8 cellular contexts compared by ENCODE assay signal in the genomic region with DNA sequence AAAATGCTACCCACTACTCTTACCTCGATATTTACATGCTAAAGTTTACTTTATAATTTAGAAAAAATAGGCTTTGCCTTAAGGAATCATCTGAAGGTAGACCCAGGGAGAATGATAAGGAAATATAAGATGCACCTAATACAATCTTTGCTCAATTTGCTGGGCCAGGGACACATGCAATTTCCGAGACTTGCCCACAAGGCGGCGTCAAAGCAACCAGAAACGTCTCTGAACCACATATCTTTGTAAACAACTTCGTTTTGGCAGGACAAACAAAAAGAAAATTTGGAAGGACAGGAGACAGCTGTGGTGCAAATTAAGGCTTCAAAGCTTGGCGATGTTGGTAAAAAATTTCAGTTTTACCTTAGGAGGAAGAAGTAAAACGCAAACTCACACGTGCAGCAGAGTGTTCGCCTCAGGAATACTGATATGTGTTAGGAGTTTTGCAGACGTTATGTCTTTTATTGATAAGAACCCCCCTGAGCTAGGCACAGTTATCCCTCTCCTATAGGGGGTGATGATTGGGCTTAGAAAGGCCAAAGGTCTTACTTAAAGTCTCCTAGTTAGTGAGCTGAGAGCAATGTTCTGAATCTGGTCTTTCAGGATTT.
DNase-seq lines count a peak whose midpoint lies in the region; ATAC-seq lines count a peak whose summit lies in the region.

No MANE protein-coding gene starts in this region.

- ATAC-seq in HG02571 (IDR thresholded peaks at IDR 0.05; ENCODE audit: unreplicated experiment) (no peak), GM18520 (IDR thresholded peaks at IDR 0.05; ENCODE audit: unreplicated experiment) (no peak)

- DNase-seq in AG08396 (ENCODE audit: low spot score) (peak; percentile 44), H4 (ENCODE audit: low spot score) (peak; percentile 21), T-helper 1 cell (peak in 4 of 5 donors; percentile 40 to 60 (median 44)), amygdala (lab: John Stamatoyannopoulos, UW) (peak in 49 of 56 donors; percentile 1 to 88 (median 36)), hypothalamus (lab: John Stamatoyannopoulos, UW) (peak in 44 of 51 donors; percentile 0 to 78 (median 28))
- DNase-seq in stimulated activated CD4-positive, alpha-beta T cell treated with anti-CD3 and anti-CD28 coated beads, Interleukin-12 subunit alpha, Interleukin-12 subunit beta, amount 100 ng/mL, for 48 hours (ENCODE audit: low read depth in 2 of 3, low spot score in 1 of 3) = peak; percentile 32 to 50 (median 46)
